In the genomic region with DNA sequence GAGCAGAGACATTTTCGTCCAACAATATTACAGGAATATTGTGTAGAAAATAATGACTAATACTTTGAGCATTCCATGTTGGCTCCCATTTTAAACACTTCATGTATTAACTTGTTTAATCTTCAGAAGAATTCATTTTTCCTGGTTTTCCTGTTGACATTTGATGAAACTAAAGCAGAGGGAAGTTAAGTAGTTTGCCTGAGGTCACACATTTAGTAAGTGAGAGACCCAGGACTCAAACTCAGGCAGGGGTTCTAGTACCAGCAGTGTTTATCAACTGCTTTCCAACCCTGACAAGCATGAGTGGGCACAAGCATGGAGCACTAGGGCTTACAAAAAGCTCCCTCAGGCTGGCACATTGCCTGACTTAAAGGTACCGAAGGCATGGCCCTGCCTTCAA, we compare ENCODE assay signal across 2 cellular contexts.
TF ChIP-seq lines count a peak whose summit lies in the region.

No MANE protein-coding gene starts in this region.

TF ChIP-seq in SK-N-SH treated with all-trans-retinoic acid at 6 μM for 48 hours, 23 proteins besides CTCF, POLR2A, EP300 and RAD21:
- TF ChIP-seq, protein P1, sequence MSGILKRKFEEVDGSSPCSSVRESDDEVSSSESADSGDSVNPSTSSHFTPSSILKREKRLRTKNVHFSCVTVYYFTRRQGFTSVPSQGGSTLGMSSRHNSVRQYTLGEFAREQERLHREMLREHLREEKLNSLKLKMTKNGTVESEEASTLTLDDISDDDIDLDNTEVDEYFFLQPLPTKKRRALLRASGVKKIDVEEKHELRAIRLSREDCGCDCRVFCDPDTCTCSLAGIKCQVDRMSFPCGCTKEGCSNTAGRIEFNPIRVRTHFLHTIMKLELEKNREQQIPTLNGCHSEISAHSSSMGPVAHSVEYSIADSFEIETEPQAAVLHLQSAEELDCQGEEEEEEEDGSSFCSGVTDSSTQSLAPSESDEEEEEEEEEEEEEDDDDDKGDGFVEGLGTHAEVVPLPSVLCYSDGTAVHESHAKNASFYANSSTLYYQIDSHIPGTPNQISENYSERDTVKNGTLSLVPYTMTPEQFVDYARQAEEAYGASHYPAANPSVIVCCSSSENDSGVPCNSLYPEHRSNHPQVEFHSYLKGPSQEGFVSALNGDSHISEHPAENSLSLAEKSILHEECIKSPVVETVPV (CRISPR knock-in tag; IDR thresholded peaks at IDR 0.05), result no peak
- TF ChIP-seq CSDC2 (CRISPR knock-in tag; IDR thresholded peaks at IDR 0.05), result no peak
- TF ChIP-seq, protein P2, sequence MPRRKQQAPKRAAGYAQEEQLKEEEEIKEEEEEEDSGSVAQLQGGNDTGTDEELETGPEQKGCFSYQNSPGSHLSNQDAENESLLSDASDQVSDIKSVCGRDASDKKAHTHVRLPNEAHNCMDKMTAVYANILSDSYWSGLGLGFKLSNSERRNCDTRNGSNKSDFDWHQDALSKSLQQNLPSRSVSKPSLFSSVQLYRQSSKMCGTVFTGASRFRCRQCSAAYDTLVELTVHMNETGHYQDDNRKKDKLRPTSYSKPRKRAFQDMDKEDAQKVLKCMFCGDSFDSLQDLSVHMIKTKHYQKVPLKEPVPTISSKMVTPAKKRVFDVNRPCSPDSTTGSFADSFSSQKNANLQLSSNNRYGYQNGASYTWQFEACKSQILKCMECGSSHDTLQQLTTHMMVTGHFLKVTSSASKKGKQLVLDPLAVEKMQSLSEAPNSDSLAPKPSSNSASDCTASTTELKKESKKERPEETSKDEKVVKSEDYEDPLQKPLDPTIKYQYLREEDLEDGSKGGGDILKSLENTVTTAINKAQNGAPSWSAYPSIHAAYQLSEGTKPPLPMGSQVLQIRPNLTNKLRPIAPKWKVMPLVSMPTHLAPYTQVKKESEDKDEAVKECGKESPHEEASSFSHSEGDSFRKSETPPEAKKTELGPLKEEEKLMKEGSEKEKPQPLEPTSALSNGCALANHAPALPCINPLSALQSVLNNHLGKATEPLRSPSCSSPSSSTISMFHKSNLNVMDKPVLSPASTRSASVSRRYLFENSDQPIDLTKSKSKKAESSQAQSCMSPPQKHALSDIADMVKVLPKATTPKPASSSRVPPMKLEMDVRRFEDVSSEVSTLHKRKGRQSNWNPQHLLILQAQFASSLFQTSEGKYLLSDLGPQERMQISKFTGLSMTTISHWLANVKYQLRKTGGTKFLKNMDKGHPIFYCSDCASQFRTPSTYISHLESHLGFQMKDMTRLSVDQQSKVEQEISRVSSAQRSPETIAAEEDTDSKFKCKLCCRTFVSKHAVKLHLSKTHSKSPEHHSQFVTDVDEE (CRISPR knock-in tag; IDR thresholded peaks at IDR 0.05), result no peak
- TF ChIP-seq ZNF70 (CRISPR knock-in tag; IDR thresholded peaks at IDR 0.05), result no peak

TF ChIP-seq in HepG2, 621 proteins besides CTCF, POLR2A, EP300 and RAD21:
- no peak for TF ChIP-seq TCF12 (IDR thresholded peaks at IDR 0.05)
- TF ChIP-seq TCF12 (CRISPR knock-in tag; IDR thresholded peaks at IDR 0.05), result no peak
- no peak for TF ChIP-seq KDM3A (CRISPR knock-in tag; IDR thresholded peaks at IDR 0.05; ENCODE audit: low read depth)
